1 cellular context compared by ENCODE assay signal in the genomic region with DNA sequence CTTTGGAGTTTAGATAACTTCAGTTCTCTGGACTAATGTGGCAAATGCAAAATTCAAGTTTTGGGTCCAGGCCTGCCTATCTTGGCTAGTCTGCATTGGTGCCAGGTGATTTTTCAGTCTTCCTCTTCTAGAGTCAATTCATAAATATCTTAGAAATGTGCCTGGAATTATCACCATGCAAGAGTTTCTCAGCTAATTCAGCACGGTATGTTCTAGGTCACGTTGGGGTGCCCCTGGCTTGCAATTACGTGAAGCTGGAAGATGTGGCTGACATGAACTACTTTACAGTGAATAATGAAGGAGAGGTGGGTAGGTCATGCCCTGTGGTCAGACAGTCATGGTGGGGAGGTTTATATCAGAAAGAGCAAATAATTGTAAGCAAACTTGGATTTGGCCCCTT.
TF ChIP-seq lines count a peak whose summit lies in the region.

No MANE protein-coding gene starts in this region.

TF ChIP-seq in HCT116, 20 proteins besides CTCF, POLR2A, EP300 and RAD21:
- TF ChIP-seq REST (IDR thresholded peaks at IDR 0.05; ENCODE audit: low read depth) (no peak), CEBPB (IDR thresholded peaks at IDR 0.05; ENCODE audit: low read depth) (no peak), SRF (IDR thresholded peaks at IDR 0.05; ENCODE audit: low read depth) (no peak), YY1 (IDR thresholded peaks at IDR 0.05; ENCODE audit: extremely low read depth, insufficient replicate concordance, low read depth, low read length) (no peak), SIN3A (IDR thresholded peaks at IDR 0.05; ENCODE audit: low read depth) (no peak), CBX3 (IDR thresholded peaks at IDR 0.05; ENCODE audit: low read depth) (no peak), ZNF274 (IDR thresholded peaks at IDR 0.05; ENCODE audit: low read depth, low read length) (no peak), SP1 (IDR thresholded peaks at IDR 0.05; ENCODE audit: low read depth) (no peak), JUND (IDR thresholded peaks at IDR 0.05) (no peak), EGR1 (IDR thresholded peaks at IDR 0.05; ENCODE audit: low read depth) (no peak), ZBTB33 (IDR thresholded peaks at IDR 0.05; ENCODE audit: extremely low read depth, insufficient replicate concordance, low read length) (no peak), FOSL1 (IDR thresholded peaks at IDR 0.05; ENCODE audit: low read depth) (no peak)
- TF ChIP-seq, protein P1, sequence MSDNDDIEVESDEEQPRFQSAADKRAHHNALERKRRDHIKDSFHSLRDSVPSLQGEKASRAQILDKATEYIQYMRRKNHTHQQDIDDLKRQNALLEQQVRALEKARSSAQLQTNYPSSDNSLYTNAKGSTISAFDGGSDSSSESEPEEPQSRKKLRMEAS (IDR thresholded peaks at IDR 0.05) = no peak
- TF ChIP-seq, protein P2, sequence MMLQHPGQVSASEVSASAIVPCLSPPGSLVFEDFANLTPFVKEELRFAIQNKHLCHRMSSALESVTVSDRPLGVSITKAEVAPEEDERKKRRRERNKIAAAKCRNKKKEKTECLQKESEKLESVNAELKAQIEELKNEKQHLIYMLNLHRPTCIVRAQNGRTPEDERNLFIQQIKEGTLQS (IDR thresholded peaks at IDR 0.05) = no peak
TF ChIP-seq in HCT116: peak in this region for 0.
